In the genomic region with DNA sequence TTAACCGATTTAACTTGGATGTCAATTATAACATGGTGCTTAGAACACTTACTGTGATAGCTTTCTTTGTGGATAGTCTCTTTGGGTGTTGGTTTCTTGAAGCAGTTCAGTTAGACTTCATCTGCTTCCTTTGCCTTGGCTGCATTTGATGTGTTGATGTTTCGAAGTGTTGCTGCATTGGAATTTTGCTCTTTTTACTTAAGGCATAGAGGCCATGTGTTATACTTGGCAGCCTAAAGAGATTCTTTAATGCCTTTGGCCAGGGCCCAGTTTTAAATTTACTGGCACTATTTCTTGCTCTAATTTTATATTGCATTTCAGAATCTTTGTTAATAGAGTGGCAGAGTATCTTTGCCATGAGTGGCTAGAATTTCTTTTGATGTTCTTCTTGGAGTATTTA, we compare ENCODE assay signal across 30 cellular contexts. TPM values are rescaled to one million over a fixed set of nuclear protein-coding genes. Genes with fewer than 3 reads are reported as not detected.
A peak's percentile ranks its signal among the peaks of the same experiment; 100 is the strongest.
DNase-seq lines count a peak whose midpoint lies in the region; ATAC-seq, FAIRE-seq and TF ChIP-seq lines count a peak whose summit lies in the region.
"Had no signal": no experiment of that assay in that cellular context is flagged by ENCODE, and none has a peak within 500 bp of the region (broad histone marks: within the 10 kb centered on the region; RNA-seq: fewer than 3 reads in every experiment).

No MANE protein-coding gene starts in this region.

- H4K20me1 ChIP-seq in astrocyte (ENCODE audit: insufficient read depth, low read length): no peaks in the 10 kb centered on the region

- FAIRE-seq in astrocyte (lab: Jason Lieb, UNC): no peak

- H3K4me3 Mint-ChIP-seq in astrocyte (ENCODE audit: unreplicated experiment): no peak overlapping the region
- H3K4me3 Mint-ChIP-seq in osteocyte (ENCODE audit: unreplicated experiment): no peak overlapping the region
- H3K4me3 Mint-ChIP-seq: activated CD4-positive, alpha-beta T cell treated with anti-CD3 and anti-CD28 coated beads, Interleukin-2, amount 10 ng/mL, durations not matched to agents 24 days and 14 days; endodermal cell; memory B cell; stimulated activated memory B cell treated with anti-CD40 and anti-IgM and Interleukin-4, amounts not matched to agents 10 μg/mL and 1 μg/mL and 100 μg/mL, for 72 hours; T-helper 1 cell treated with Interleukin-12 subunit alpha and Interleukin-12 subunit beta and Interleukin-4 antibody, amounts not matched to agents 30 μg/mL and 1 μg/mL, for 36 hours had no signal

- H3K27ac Mint-ChIP-seq in astrocyte (ENCODE audit: unreplicated experiment) (no peak overlapping the region), osteocyte (ENCODE audit: unreplicated experiment) (peak overlapping the region; percentile 92)
- H3K27ac Mint-ChIP-seq: activated CD4-positive, alpha-beta T cell treated with anti-CD3 and anti-CD28 coated beads, Interleukin-2, amount 10 ng/mL, durations not matched to agents 24 days and 14 days; CD4-positive, CD25-positive, alpha-beta regulatory T cell; endodermal cell; stimulated activated memory B cell treated with anti-CD40 and anti-IgM and Interleukin-4, amounts not matched to agents 10 μg/mL and 1 μg/mL and 100 μg/mL, for 72 hours; T-helper 1 cell treated with Interleukin-12 subunit alpha and Interleukin-12 subunit beta and Interleukin-4 antibody, amounts not matched to agents 30 μg/mL and 1 μg/mL, for 36 hours had no signal

- no peak overlapping the region for H3K4me2 ChIP-seq in astrocyte (ENCODE audit: low read length)

- H3K27me3 ChIP-seq in astrocyte (ENCODE audit: insufficient read depth, low read length): no peaks in the 10 kb centered on the region
- H3K27me3 ChIP-seq: ovary, SJCRH30 had no signal

- H3K36me3 Mint-ChIP-seq in astrocyte (ENCODE audit: low read depth, unreplicated experiment): peaks cover 6% of the 10 kb centered on the region
- peaks cover 40% of the 10 kb centered on the region for H3K36me3 Mint-ChIP-seq in osteocyte (ENCODE audit: unreplicated experiment)

- H3K27me3 Mint-ChIP-seq in astrocyte (ENCODE audit: low read depth, unreplicated experiment) (no peaks in the 10 kb centered on the region), osteocyte (ENCODE audit: unreplicated experiment) (no peaks in the 10 kb centered on the region)
- H3K27me3 Mint-ChIP-seq: activated CD4-positive, alpha-beta T cell treated with anti-CD3 and anti-CD28 coated beads, Interleukin-2, amount 10 ng/mL, durations not matched to agents 24 days and 14 days; memory B cell; naive B cell; stimulated activated memory B cell treated with anti-CD40 and anti-IgM and Interleukin-4, amounts not matched to agents 10 μg/mL and 1 μg/mL and 100 μg/mL, for 72 hours had no signal

- TF ChIP-seq CTCF in astrocyte (IDR thresholded peaks at IDR 0.05; ENCODE audit: insufficient read depth, low read depth, low read length) (no peak), osteocyte (IDR thresholded peaks at IDR 0.05) (no peak)

- H3K4me1 ChIP-seq in astrocyte (ENCODE audit: insufficient read depth, low read length): no peaks in the 10 kb centered on the region

- H3K4me3 ChIP-seq in astrocyte (ENCODE audit: insufficient read depth, low read depth, low read length): no peak overlapping the region
- H3K4me3 ChIP-seq: ovary, SJCRH30, thoracic aorta had no signal

- H3K4me1 Mint-ChIP-seq in astrocyte (ENCODE audit: low read depth, unreplicated experiment) (peaks cover 13% of the 10 kb centered on the region), osteocyte (ENCODE audit: unreplicated experiment) (peaks cover 45% of the 10 kb centered on the region)
- H3K4me1 Mint-ChIP-seq: activated CD4-positive, alpha-beta T cell treated with anti-CD3 and anti-CD28 coated beads, Interleukin-2, amount 10 ng/mL, durations not matched to agents 24 days and 14 days; endodermal cell; memory B cell; stimulated activated memory B cell treated with anti-CD40 and anti-IgM and Interleukin-4, amounts not matched to agents 10 μg/mL and 1 μg/mL and 100 μg/mL, for 72 hours had no signal

- H2AFZ ChIP-seq in astrocyte (ENCODE audit: low read depth, low read length): no peak overlapping the region

- H3K79me2 ChIP-seq in astrocyte (ENCODE audit: insufficient read depth, low read length): no peaks in the 10 kb centered on the region

- H3K27ac ChIP-seq in astrocyte (ENCODE audit: low read depth, low read length): no peak overlapping the region
- H3K27ac ChIP-seq: ovary, SJCRH30 had no signal

- ATAC-seq in GM18498 (IDR thresholded peaks at IDR 0.05; ENCODE audit: unreplicated experiment) (no peak), GM21515 (IDR thresholded peaks at IDR 0.05; ENCODE audit: unreplicated experiment) (no peak)
- ATAC-seq: Panc1; sciatic nerve; stimulated activated memory B cell treated with anti-CD40 and anti-IgM and Interleukin-4, amounts not matched to agents 10 μg/mL and 1 μg/mL and 100 μg/mL, for 72 hours had no signal

- DNase-seq in EH (ENCODE audit: low read depth) (peak; percentile 89), astrocyte (ENCODE audit: low read depth) (peak; percentile 13), fibroblast of gingiva (ENCODE audit: low read depth) (peak; percentile 83), osteocyte (ENCODE audit: extremely low spot score, unreplicated experiment) (no peak), COLO668 (lab: John Stamatoyannopoulos, UW; ENCODE audit: unreplicated experiment) (no peak), DMS 273 (lab: John Stamatoyannopoulos, UW; ENCODE audit: unreplicated experiment) (no peak)
- DNase-seq: activated CD4-positive, alpha-beta T cell treated with anti-CD3 and anti-CD28 coated beads, Interleukin-2, amount 10 ng/mL, durations not matched to agents 24 days and 14 days; activated effector memory CD4-positive, alpha-beta T cell treated with Interleukin-2 at 50 U/mL for 16 hours; CD4-positive, CD25-positive, alpha-beta regulatory T cell; cerebellar nuclear complex; endodermal cell; GDM1; GOT3; Kasumi-1; naive B cell; NCI-H1105; NCI-H2081; NCI-H510A; NK-92 treated with Interleukin-12 subunit alpha and Interleukin-12 subunit beta, amount 100 ng/mL, for 24 hours; ovary; SJCRH30; stimulated activated CD4-positive, alpha-beta T cell treated with anti-CD3 and anti-CD28 coated beads, Interleukin-1b, Interleukin-23, amount 100 ng/mL, for 48 hours had no signal

- peaks cover 5% of the 10 kb centered on the region for H3K36me3 ChIP-seq in astrocyte (ENCODE audit: insufficient read depth, low read length)
- H3K36me3 ChIP-seq: ovary had no signal

- no peaks in the 10 kb centered on the region for H3K9me3 Mint-ChIP-seq in astrocyte (ENCODE audit: unreplicated experiment)
- H3K9me3 Mint-ChIP-seq in osteocyte (ENCODE audit: unreplicated experiment): no peaks in the 10 kb centered on the region
- H3K9me3 Mint-ChIP-seq: activated CD4-positive, alpha-beta T cell treated with anti-CD3 and anti-CD28 coated beads, Interleukin-2, amount 10 ng/mL, durations not matched to agents 24 days and 14 days; endodermal cell; memory B cell; naive B cell; stimulated activated memory B cell treated with anti-CD40 and anti-IgM and Interleukin-4, amounts not matched to agents 10 μg/mL and 1 μg/mL and 100 μg/mL, for 72 hours; T-helper 1 cell treated with Interleukin-12 subunit alpha and Interleukin-12 subunit beta and Interleukin-4 antibody, amounts not matched to agents 30 μg/mL and 1 μg/mL, for 36 hours had no signal

- H3K9ac ChIP-seq in astrocyte (ENCODE audit: low read length): no peak overlapping the region

- H3K9me3 ChIP-seq in astrocyte (ENCODE audit: insufficient read depth, low read depth, low read length): no peaks in the 10 kb centered on the region
- H3K9me3 ChIP-seq: ovary, SJCRH30, thoracic aorta had no signal

RNA-seq across cellular contexts. Expression of a gene that starts 21.2 kb away (rescaled TPM):
- total RNA-seq in astrocyte (19.2 and 20.7 TPM in 2 replicates), osteocyte (26.4 and 29.2 TPM in 2 replicates)

RNA-seq across cellular contexts. Expression of a gene that starts 49.4 kb away (rescaled TPM):
- total RNA-seq in astrocyte (1,579 and 1,629 TPM in 2 replicates), osteocyte (1,872 and 1,902 TPM in 2 replicates)

RNA-seq across cellular contexts. Expression of a gene that starts 49.5 kb away (rescaled TPM):
- 10.7 and 11.0 TPM in 2 replicates for total RNA-seq in astrocyte
- total RNA-seq in osteocyte: 12.9 and 13.1 TPM in 2 replicates

Comparison
In these comparisons a context has a peak if more than half of its experiments do, and no peak if none do; other contexts are left out.
1. DNase-seq: peak in EH (single experiment), astrocyte (single experiment) and fibroblast of gingiva (single experiment); none in osteocyte (single experiment), COLO668 (single experiment) and DMS 273 (single experiment).